ENCODE assay signal across 12 cellular contexts in genomic region chr7:73769481-73770001, GRCh38. TPM values are rescaled to one million over a fixed set of nuclear protein-coding genes. Genes with fewer than 3 reads are reported as not detected.
DNase-seq lines count a peak whose midpoint lies in the region; FAIRE-seq and TF ChIP-seq lines count a peak whose summit lies in the region.
"Had no signal": no experiment of that assay in that cellular context is flagged by ENCODE, and none has a peak within 500 bp of the region (broad histone marks: within the 10 kb centered on the region; RNA-seq: fewer than 3 reads in every experiment).

No MANE protein-coding gene starts in this region.

- no peak for FAIRE-seq in kidney (lab: Jason Lieb, UNC)
- FAIRE-seq: keratinocyte had no signal

- CTCF ChIA-PET in HEK293 (lab: Yijun Ruan, JAX) = interaction anchor here (0.5 kb wide), 1 partner anchor 93 kb away, joined by 3 read pairs; no protein-coding TSS in a partner anchor

- no peaks in the 10 kb centered on the region for H3K9me3 ChIP-seq in HEK293 (ENCODE audit: control insufficient read depth, insufficient read depth, low read depth, low read length)
- H3K9me3 ChIP-seq in kidney (ENCODE audit: control insufficient read depth in 1 of 2, low read length in 2 of 2) = no peaks in the 10 kb centered on the region
- no peaks in the 10 kb centered on the region for H3K9me3 ChIP-seq in skeletal muscle satellite cell (replicated peaks; ENCODE audit: low read length)

- H3K4me1 ChIP-seq in HEK293 (ENCODE audit: control insufficient read depth, insufficient read depth, low read length) (no peaks in the 10 kb centered on the region), kidney (ENCODE audit: control insufficient read depth in 1 of 2, insufficient read depth in 1 of 2, low read depth in 1 of 2, low read length in 2 of 2) (peaks cover 0 to 4% of the 10 kb centered on the region in 2 donors), skeletal muscle satellite cell (ENCODE audit: control insufficient read depth, insufficient read depth, low read length) (peaks cover 7% of the 10 kb centered on the region)

- H3K36me3 ChIP-seq in HEK293 (ENCODE audit: control insufficient read depth in 2 of 2, insufficient read depth in 1 of 2, low read length in 2 of 2) (no peaks in the 10 kb centered on the region), kidney (ENCODE audit: control insufficient read depth in 1 of 2, insufficient read depth in 2 of 2, low read length in 2 of 2) (no peaks in the 10 kb centered on the region), skeletal muscle satellite cell (ENCODE audit: insufficient read depth, low read length) (no peaks in the 10 kb centered on the region)

- intact Hi-C loops in kidney (cut with DNase I) = no loop called here

- DNase-seq in kidney (peak; percentile 72), putamen (ENCODE audit: low spot score) (no peak), GF-D8 (lab: John Stamatoyannopoulos, UW) (no peak), AG08396 (ENCODE audit: low spot score) (no peak), GM13976 (ENCODE audit: low spot score) (no peak)
- DNase-seq: activated T-cell treated with anti-CD3 and anti-CD28 coated beads, Interleukin-2, amount 50 U/mL, for 1 hour; GDM1; T1000 had no signal

- H3K9ac ChIP-seq in kidney (ENCODE audit: low read length in 2 of 2) = peak overlapping the region in 1 of 2 donors; percentile 65
- H3K9ac ChIP-seq in skeletal muscle satellite cell (ENCODE audit: low read depth, low read length) = no peak overlapping the region

- in situ Hi-C loops in GM13976 (cut with MboI; ENCODE audit: low sequenced_read_pairs, unreplicated experiment) = no loop called here

- TF ChIP-seq CTCF in HEK293 (tag by site-specific recombination; IDR thresholded peaks at IDR 0.05) (no peak), VCaP (conservative IDR thresholded peaks at IDR 0.05) (no peak), kidney (IDR thresholded peaks at IDR 0.05; ENCODE audit: borderline replicate concordance, extremely low read depth, insufficient read depth) (no peak), GM13976 (IDR thresholded peaks at IDR 0.05; ENCODE audit: borderline replicate concordance, control extremely low read depth, extremely low read depth, insufficient read depth, missing control alignments) (no peak)

- POLR2A ChIA-PET in HEK293 (lab: Yijun Ruan, JAX) = interaction anchor here (1.0 to 2.4 kb wide), 3 partner anchors 9 to 30 kb away, joined by 3 to 15 read pairs (median 4); partner anchors contain the start of gene ABHD11

- H3K27ac ChIP-seq in HEK293 (ENCODE audit: extremely low read depth, low read depth, low read length) (no peak overlapping the region; the same call in 1 of the 2 replicates), VCaP (peak overlapping the region; percentile 93), kidney (ENCODE audit: low read depth in 2 of 2, low read length in 2 of 2) (peak overlapping the region; percentile 70 to 91)

- H3K4me3 ChIP-seq in HEK293 (ENCODE audit: low read depth, low read length) = peak overlapping the region; percentile 50
- H3K4me3 ChIP-seq in kidney (ENCODE audit: low read length in 2 of 2) = peak overlapping the region; percentile 66 to 68
- H3K4me3 ChIP-seq in skeletal muscle satellite cell (ENCODE audit: low read length) = peak overlapping the region; percentile 30

- H3K27me3 ChIP-seq in skeletal muscle satellite cell (ENCODE audit: control insufficient read depth, insufficient read depth, low read length) = peaks cover 29% of the 10 kb centered on the region

- peak overlapping the region; percentile 63 for H3K4me2 ChIP-seq in skeletal muscle satellite cell (ENCODE audit: low read length)

TF ChIP-seq in HEK293, 187 proteins besides CTCF, POLR2A, EP300 and RAD21:
- TF ChIP-seq ZNF433 (tag by site-specific recombination; IDR thresholded peaks at IDR 0.05; ENCODE audit: low read depth) (no peak), ZNF488 (tag by site-specific recombination; IDR thresholded peaks at IDR 0.05) (no peak), HOXC10 (CRISPR knock-in tag; IDR thresholded peaks at IDR 0.05) (no peak), ZFP3 (tag by site-specific recombination; IDR thresholded peaks at IDR 0.05; ENCODE audit: low read depth) (no peak), HOXA7 (CRISPR knock-in tag; IDR thresholded peaks at IDR 0.05; ENCODE audit: borderline replicate concordance) (no peak), ZNF404 (tag by site-specific recombination; IDR thresholded peaks at IDR 0.05) (no peak), ZNF624 (tag by site-specific recombination; IDR thresholded peaks at IDR 0.05) (no peak), INSM2 (tag by site-specific recombination; IDR thresholded peaks at IDR 0.05) (no peak), ZXDB (tag by site-specific recombination; IDR thresholded peaks at IDR 0.05) (no peak), ZNF391 (tag by site-specific recombination; IDR thresholded peaks at IDR 0.05; ENCODE audit: borderline replicate concordance, low read depth) (no peak), ZNF692 (tag by site-specific recombination; IDR thresholded peaks at IDR 0.05) (no peak), GLI2 (tag by site-specific recombination; IDR thresholded peaks at IDR 0.05; ENCODE audit: borderline replicate concordance, low read depth) (no peak)

RNA-seq across cellular contexts. Expression of gene CLDN3, which starts 0.5 kb away (rescaled TPM):
- total RNA-seq in kidney = 180 TPM
- polyA plus RNA-seq in kidney (ENCODE audit: insufficient read depth, low read depth, low replicate concordance) = 76.5 TPM
- not detected in 2 replicates for total RNA-seq in skeletal muscle satellite cell (2012; rRNA removed)
- polyA plus RNA-seq: keratinocyte had no signal

RNA-seq across cellular contexts. Expression of gene ABHD11, which starts 30.9 kb away (rescaled TPM):
- total RNA-seq in kidney = 95.7 TPM
- 55.3 TPM for polyA plus RNA-seq in kidney (ENCODE audit: insufficient read depth, low read depth, low replicate concordance)
- 21.5 and 28.2 TPM in 2 replicates for total RNA-seq in skeletal muscle satellite cell (2012; rRNA removed)

RNA-seq across cellular contexts. Expression of gene STX1A, which starts 50.1 kb away (rescaled TPM):
- total RNA-seq in kidney = 7.4 TPM
- 2.2 TPM for polyA plus RNA-seq in kidney (ENCODE audit: insufficient read depth, low read depth, low replicate concordance)
- total RNA-seq in skeletal muscle satellite cell (2012; rRNA removed) = 60.1 and 67.1 TPM in 2 replicates
